In the genomic region with DNA sequence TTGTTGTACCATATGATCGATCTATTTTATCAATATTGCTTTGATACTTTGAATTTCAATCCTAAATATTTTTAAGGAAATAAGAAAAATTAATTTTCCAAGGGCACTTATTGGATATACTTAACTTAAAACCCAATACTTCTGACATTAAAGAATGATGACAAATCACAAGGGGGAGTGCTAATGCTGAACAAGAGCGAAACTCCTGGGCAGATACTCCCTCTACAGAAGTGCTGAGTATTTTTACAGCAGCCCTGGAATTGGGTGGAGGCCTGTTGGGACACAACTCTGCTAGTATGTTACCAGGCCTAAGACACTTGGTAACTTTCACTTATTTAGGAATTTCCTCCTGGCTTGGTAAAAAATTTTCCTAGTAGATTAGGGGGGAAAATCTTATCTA, we compare ENCODE assay signal across 9 cellular contexts. TPM values are rescaled to one million over a fixed set of nuclear protein-coding genes. Genes with fewer than 3 reads are reported as not detected.
A peak's percentile ranks its signal among the peaks of the same experiment; 100 is the strongest.
DNase-seq lines count a peak whose midpoint lies in the region; ATAC-seq, FAIRE-seq and TF ChIP-seq lines count a peak whose summit lies in the region.
"Had no signal": no experiment of that assay in that cellular context is flagged by ENCODE, and none has a peak within 500 bp of the region (broad histone marks: within the 10 kb centered on the region; RNA-seq: fewer than 3 reads in every experiment).

No MANE protein-coding gene starts in this region.

- no peak overlapping the region for H3K27ac Mint-ChIP-seq in activated CD4-positive, alpha-beta T cell treated with anti-CD3 and anti-CD28 coated beads for 36 hours

- peak; percentile 39 for ATAC-seq in activated CD4-positive, alpha-beta T cell treated with anti-CD3 and anti-CD28 coated beads for 36 hours
- ATAC-seq in GM21360 (IDR thresholded peaks at IDR 0.05; ENCODE audit: unreplicated experiment) = no peak
- ATAC-seq in GM21529 (IDR thresholded peaks at IDR 0.05; ENCODE audit: unreplicated experiment) = no peak

- no peaks in the 10 kb centered on the region for H3K4me1 ChIP-seq in cardiac muscle cell (ENCODE audit: low read depth)

- POLR2A ChIA-PET in activated CD4-positive, alpha-beta T cell treated with anti-CD3 and anti-CD28 coated beads for 36 hours (lab: Charles Lee) = no interaction called here

- H3K36me3 ChIP-seq in cardiac muscle cell = peaks cover 8% of the 10 kb centered on the region

- no peak overlapping the region for H3K4me3 ChIP-seq in cardiac muscle cell
- H3K4me3 ChIP-seq: tibial nerve had no signal

- peaks cover 9% of the 10 kb centered on the region for H3K4me1 Mint-ChIP-seq in activated CD4-positive, alpha-beta T cell treated with anti-CD3 and anti-CD28 coated beads for 36 hours

- H3K9me3 Mint-ChIP-seq in activated CD4-positive, alpha-beta T cell treated with anti-CD3 and anti-CD28 coated beads for 36 hours (ENCODE audit: low read depth) = peaks cover 15% of the 10 kb centered on the region

- no peaks in the 10 kb centered on the region for H3K27me3 ChIP-seq in cardiac muscle cell
- H3K27me3 ChIP-seq: tibial nerve had no signal

- peaks cover 42% of the 10 kb centered on the region for H3K36me3 Mint-ChIP-seq in activated CD4-positive, alpha-beta T cell treated with anti-CD3 and anti-CD28 coated beads for 36 hours (ENCODE audit: low read depth)

- FAIRE-seq in TTC549 (lab: Jason Lieb, UNC) = peak; percentile 53

- no peak for DNase-seq in activated CD4-positive, alpha-beta T cell treated with anti-CD3 and anti-CD28 coated beads for 36 hours
- no peak for DNase-seq in activated CD4-positive, alpha-beta T cell treated with anti-CD3 and anti-CD28 coated beads for 48 hours
- DNase-seq in cardiac muscle cell (ENCODE audit: low read depth in 1 of 2, low spot score in 1 of 2) (peak; percentile 15 to 67), smooth muscle cell of the brain vasculature (ENCODE audit: low read depth, low spot score) (peak; percentile 2), NCI-H2227 treated with DMSO at 0.1 percent for 48 hours (lab: John Stamatoyannopoulos, UW) (no peak)

- TF ChIP-seq CTCF in cardiac muscle cell (IDR thresholded peaks at IDR 0.05; ENCODE audit: low read depth, low read length) = peak; percentile 33

- no peaks in the 10 kb centered on the region for H3K27me3 Mint-ChIP-seq in activated CD4-positive, alpha-beta T cell treated with anti-CD3 and anti-CD28 coated beads for 36 hours

- no peak overlapping the region for H3K27ac ChIP-seq in cardiac muscle cell

- no peaks in the 10 kb centered on the region for H3K9me3 ChIP-seq in cardiac muscle cell (ENCODE audit: low read depth)

- H3K4me3 Mint-ChIP-seq in activated CD4-positive, alpha-beta T cell treated with anti-CD3 and anti-CD28 coated beads for 36 hours = no peak overlapping the region

- CTCF ChIA-PET in activated CD4-positive, alpha-beta T cell treated with anti-CD3 and anti-CD28 coated beads for 36 hours (lab: Charles Lee) = no interaction called here

- intact Hi-C loops in activated CD4-positive, alpha-beta T cell treated with anti-CD3 and anti-CD28 coated beads for 36 hours (cut with DNase I, micrococcal nuclease) = loop anchor here in 1 of 2 experiments (10.0 kb wide), 1 partner anchor 252 kb away; no protein-coding TSS in a partner anchor

RNA-seq across cellular contexts. Expression of a gene that starts 46.2 kb away (rescaled TPM):
- total RNA-seq in activated CD4-positive, alpha-beta T cell treated with anti-CD3 and anti-CD28 coated beads for 36 hours = 10 to 100 TPM; 15.0 to 17.1 TPM
- 10.4 and 13.8 TPM in 2 replicates for total RNA-seq in cardiac muscle cell
- polyA plus RNA-seq in cardiac muscle cell = 10.6 and 18.9 TPM in 2 replicates

RNA-seq across cellular contexts. Expression of a gene that starts 49.6 kb away (rescaled TPM):
- total RNA-seq in activated CD4-positive, alpha-beta T cell treated with anti-CD3 and anti-CD28 coated beads for 36 hours = 10 to 100 TPM; 49.6 to 50.0 TPM
- 70.7 and 86.2 TPM in 2 replicates for total RNA-seq in cardiac muscle cell
- 235 and 248 TPM in 2 replicates for polyA plus RNA-seq in cardiac muscle cell

Comparison
In these comparisons a context has a peak if more than half of its experiments do, and no peak if none do; other contexts are left out.
1. DNase-seq: peak in cardiac muscle cell (2 of 2) and smooth muscle cell of the brain vasculature (single experiment); none in activated CD4-positive, alpha-beta T cell treated with anti-CD3 and anti-CD28 coated beads for 36 hours (single experiment), activated CD4-positive, alpha-beta T cell treated with anti-CD3 and anti-CD28 coated beads for 48 hours (single experiment) and NCI-H2227 treated with DMSO at 0.1 percent for 48 hours (single experiment).